ENCODE assay signal across 8 cellular contexts in the genomic region with DNA sequence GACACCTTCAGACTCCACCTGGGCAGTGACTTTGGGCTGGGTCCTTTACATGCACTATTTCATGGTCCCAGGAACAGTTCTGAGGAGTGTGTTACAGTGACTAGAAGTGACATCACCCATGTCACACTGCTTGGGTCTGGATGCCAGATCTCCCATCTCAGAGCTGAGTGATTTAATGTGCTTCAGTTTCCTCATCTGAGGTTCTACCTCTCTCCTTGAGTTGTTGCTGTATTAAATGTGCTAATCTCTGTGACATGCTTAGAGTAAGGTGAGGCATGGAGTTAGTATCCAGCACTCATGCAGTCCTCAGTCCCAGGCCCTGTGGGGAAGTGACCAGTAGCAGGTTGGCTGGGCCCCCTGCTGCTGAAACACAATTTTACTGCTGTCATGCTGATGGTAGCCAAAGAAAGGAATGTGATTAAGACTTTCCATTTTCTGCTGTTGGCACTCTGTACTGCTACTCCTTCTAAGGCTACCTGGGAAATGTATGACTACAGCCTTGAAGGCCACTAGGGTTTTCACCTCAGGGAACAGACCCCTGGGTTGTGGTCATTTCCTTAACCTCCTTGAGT.
DNase-seq lines count a peak whose midpoint lies in the region; ATAC-seq lines count a peak whose summit lies in the region.
"Had no signal": no experiment of that assay in that cellular context is flagged by ENCODE, and none has a peak within 500 bp of the region (broad histone marks: within the 10 kb centered on the region; RNA-seq: fewer than 3 reads in every experiment).

No MANE protein-coding gene starts in this region.

- ATAC-seq in GM18861 (IDR thresholded peaks at IDR 0.05; ENCODE audit: unreplicated experiment) (peak; percentile 21), GM21619 (IDR thresholded peaks at IDR 0.05; ENCODE audit: unreplicated experiment) (peak; percentile 27)

- DNase-seq in M059J (ENCODE audit: low read depth) (peak; percentile 2), kidney tubule cell (ENCODE audit: low spot score) (peak; percentile 46), foreskin melanocyte (no peak), NCI-H1694 treated with DMSO at 0.1 percent for 48 hours (lab: John Stamatoyannopoulos, UW) (no peak), GM03348 (ENCODE audit: low spot score) (no peak)
- DNase-seq: testis had no signal

Comparison
In these comparisons a context has a peak if more than half of its experiments do, and no peak if none do; other contexts are left out.
1. DNase-seq: peak in M059J (single experiment) and kidney tubule cell (single experiment); none in foreskin melanocyte (single experiment), NCI-H1694 treated with DMSO at 0.1 percent for 48 hours (single experiment) and GM03348 (single experiment).